ENCODE assay signal across 8 cellular contexts in genomic region chr16:67872631-67873434, GRCh38. TPM values are rescaled to one million over a fixed set of nuclear protein-coding genes. Genes with fewer than 3 reads are reported as not detected.
DNase-seq lines count a peak whose midpoint lies in the region; ATAC-seq and TF ChIP-seq lines count a peak whose summit lies in the region.

A gene with protein sequence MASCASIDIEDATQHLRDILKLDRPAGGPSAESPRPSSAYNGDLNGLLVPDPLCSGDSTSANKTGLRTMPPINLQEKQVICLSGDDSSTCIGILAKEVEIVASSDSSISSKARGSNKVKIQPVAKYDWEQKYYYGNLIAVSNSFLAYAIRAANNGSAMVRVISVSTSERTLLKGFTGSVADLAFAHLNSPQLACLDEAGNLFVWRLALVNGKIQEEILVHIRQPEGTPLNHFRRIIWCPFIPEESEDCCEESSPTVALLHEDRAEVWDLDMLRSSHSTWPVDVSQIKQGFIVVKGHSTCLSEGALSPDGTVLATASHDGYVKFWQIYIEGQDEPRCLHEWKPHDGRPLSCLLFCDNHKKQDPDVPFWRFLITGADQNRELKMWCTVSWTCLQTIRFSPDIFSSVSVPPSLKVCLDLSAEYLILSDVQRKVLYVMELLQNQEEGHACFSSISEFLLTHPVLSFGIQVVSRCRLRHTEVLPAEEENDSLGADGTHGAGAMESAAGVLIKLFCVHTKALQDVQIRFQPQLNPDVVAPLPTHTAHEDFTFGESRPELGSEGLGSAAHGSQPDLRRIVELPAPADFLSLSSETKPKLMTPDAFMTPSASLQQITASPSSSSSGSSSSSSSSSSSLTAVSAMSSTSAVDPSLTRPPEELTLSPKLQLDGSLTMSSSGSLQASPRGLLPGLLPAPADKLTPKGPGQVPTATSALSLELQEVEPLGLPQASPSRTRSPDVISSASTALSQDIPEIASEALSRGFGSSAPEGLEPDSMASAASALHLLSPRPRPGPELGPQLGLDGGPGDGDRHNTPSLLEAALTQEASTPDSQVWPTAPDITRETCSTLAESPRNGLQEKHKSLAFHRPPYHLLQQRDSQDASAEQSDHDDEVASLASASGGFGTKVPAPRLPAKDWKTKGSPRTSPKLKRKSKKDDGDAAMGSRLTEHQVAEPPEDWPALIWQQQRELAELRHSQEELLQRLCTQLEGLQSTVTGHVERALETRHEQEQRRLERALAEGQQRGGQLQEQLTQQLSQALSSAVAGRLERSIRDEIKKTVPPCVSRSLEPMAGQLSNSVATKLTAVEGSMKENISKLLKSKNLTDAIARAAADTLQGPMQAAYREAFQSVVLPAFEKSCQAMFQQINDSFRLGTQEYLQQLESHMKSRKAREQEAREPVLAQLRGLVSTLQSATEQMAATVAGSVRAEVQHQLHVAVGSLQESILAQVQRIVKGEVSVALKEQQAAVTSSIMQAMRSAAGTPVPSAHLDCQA (N-terminal part only) (plus strand): TSS chr16:67873052. CDS start chr16:67873262, 210 bp downstream.

- DNase-seq in CD4-positive, CD25-positive, alpha-beta regulatory T cell, result peak; percentile 81 to 90 (median 87)
- DNase-seq in RPMI7951 (ENCODE audit: low read depth), result peak; percentile 82
- DNase-seq in fibroblast of lung (ENCODE audit: low read depth in 2 of 2), result peak; percentile 79 to 80
- DNase-seq in naive thymus-derived CD4-positive, alpha-beta T cell, result peak; percentile 75 to 96 (median 83)

- no peaks in the 10 kb centered on the region for H4K20me1 ChIP-seq in fibroblast of lung (ENCODE audit: control insufficient read depth, extremely low read depth, insufficient read depth, low read length)

- intact Hi-C loops in naive thymus-derived CD4-positive, alpha-beta T cell (cut with micrococcal nuclease), result loop anchor here (1.0 to 5.0 kb wide), 13 partner anchors 20 to 352 kb away; partner anchors contain the start of genes NUTF2 (in 2 of the 2), RANBP10 (in 2 of the 2), THAP11 (in 2 of the 2) and TSNAXIP1 (in 2 of the 2)

- H3K27me3 ChIP-seq in CD4-positive, CD25-positive, alpha-beta regulatory T cell (ENCODE audit: control insufficient read depth, insufficient read depth, low read length), result no peaks in the 10 kb centered on the region
- H3K27me3 ChIP-seq in fibroblast of lung (ENCODE audit: control insufficient read depth, insufficient read depth, low read length), result no peaks in the 10 kb centered on the region
- H3K27me3 ChIP-seq in naive thymus-derived CD4-positive, alpha-beta T cell (ENCODE audit: control insufficient read depth in 2 of 2, insufficient read depth in 2 of 2, low read length in 2 of 2), result no peaks in the 10 kb centered on the region

- peak within 1 kb of the TSS; percentile 92 to 96 (median 93) for H3K4me3 Mint-ChIP-seq in CD4-positive, CD25-positive, alpha-beta regulatory T cell
- peak within 1 kb of the TSS; percentile 99 for H3K4me3 Mint-ChIP-seq in activated T-helper 17 cell treated with anti-CD3 and anti-CD28 coated beads, Interleukin-2, amount 50 U/mL, for 72 hours
- peak within 1 kb of the TSS; percentile 88 to 96 (median 94) for H3K4me3 Mint-ChIP-seq in naive thymus-derived CD4-positive, alpha-beta T cell
- H3K4me3 Mint-ChIP-seq in stimulated activated memory B cell treated with anti-CD40 and anti-IgM and Interleukin-4, amounts not matched to agents 10 μg/mL and 1 μg/mL and 100 μg/mL, for 72 hours, result peak within 1 kb of the TSS; percentile 95

- ATAC-seq in CD4-positive, CD25-positive, alpha-beta regulatory T cell (ENCODE audit: low read depth in 2 of 2), result peak; percentile 87 to 92
- ATAC-seq in GM19324 (IDR thresholded peaks at IDR 0.05; ENCODE audit: low FRiP score, unreplicated experiment), result peak; percentile 90
- ATAC-seq in HG03520 (IDR thresholded peaks at IDR 0.05; ENCODE audit: unreplicated experiment), result peak; percentile 66
- ATAC-seq in activated T-helper 17 cell treated with anti-CD3 and anti-CD28 coated beads, Interleukin-2, amount 50 U/mL, for 72 hours (replicated peaks), result peak; percentile 89
- peak; percentile 96 for ATAC-seq in naive thymus-derived CD4-positive, alpha-beta T cell
- peak; percentile 92 for ATAC-seq in stimulated activated memory B cell treated with anti-CD40 and anti-IgM and Interleukin-4, amounts not matched to agents 10 μg/mL and 1 μg/mL and 100 μg/mL, for 72 hours

- H3K4me1 Mint-ChIP-seq in CD4-positive, CD25-positive, alpha-beta regulatory T cell, result peaks cover 11 to 43% (median 24%) of the 10 kb centered on the region in 4 donors
- H3K4me1 Mint-ChIP-seq in activated T-helper 17 cell treated with anti-CD3 and anti-CD28 coated beads, Interleukin-2, amount 50 U/mL, for 72 hours, result peaks cover 16% of the 10 kb centered on the region
- peaks cover 25 to 41% (median 36%) of the 10 kb centered on the region in 7 donors for H3K4me1 Mint-ChIP-seq in naive thymus-derived CD4-positive, alpha-beta T cell
- H3K4me1 Mint-ChIP-seq in stimulated activated memory B cell treated with anti-CD40 and anti-IgM and Interleukin-4, amounts not matched to agents 10 μg/mL and 1 μg/mL and 100 μg/mL, for 72 hours, result peaks cover 36% of the 10 kb centered on the region

- no peaks in the 10 kb centered on the region for H3K27me3 Mint-ChIP-seq in CD4-positive, CD25-positive, alpha-beta regulatory T cell
- no peaks in the 10 kb centered on the region for H3K27me3 Mint-ChIP-seq in activated T-helper 17 cell treated with anti-CD3 and anti-CD28 coated beads, Interleukin-2, amount 50 U/mL, for 72 hours
- no peaks in the 10 kb centered on the region for H3K27me3 Mint-ChIP-seq in naive thymus-derived CD4-positive, alpha-beta T cell
- H3K27me3 Mint-ChIP-seq in stimulated activated memory B cell treated with anti-CD40 and anti-IgM and Interleukin-4, amounts not matched to agents 10 μg/mL and 1 μg/mL and 100 μg/mL, for 72 hours, result no peaks in the 10 kb centered on the region

- H3K36me3 Mint-ChIP-seq in CD4-positive, CD25-positive, alpha-beta regulatory T cell, result peaks cover 27% of the 10 kb centered on the region
- peaks cover 73% of the 10 kb centered on the region for H3K36me3 Mint-ChIP-seq in activated T-helper 17 cell treated with anti-CD3 and anti-CD28 coated beads, Interleukin-2, amount 50 U/mL, for 72 hours (ENCODE audit: low read depth)
- peaks cover 0 to 27% (median 4%) of the 10 kb centered on the region in 5 donors for H3K36me3 Mint-ChIP-seq in naive thymus-derived CD4-positive, alpha-beta T cell
- peaks cover 20% of the 10 kb centered on the region for H3K36me3 Mint-ChIP-seq in stimulated activated memory B cell treated with anti-CD40 and anti-IgM and Interleukin-4, amounts not matched to agents 10 μg/mL and 1 μg/mL and 100 μg/mL, for 72 hours

- peaks cover 36% of the 10 kb centered on the region for H3K4me1 ChIP-seq in CD4-positive, CD25-positive, alpha-beta regulatory T cell (ENCODE audit: control insufficient read depth, insufficient read depth, low read length, poor library complexity, severe bottlenecking)
- no peaks in the 10 kb centered on the region for H3K4me1 ChIP-seq in fibroblast of lung (ENCODE audit: control insufficient read depth, extremely low read depth, insufficient read depth, low read length)
- H3K4me1 ChIP-seq in naive thymus-derived CD4-positive, alpha-beta T cell (ENCODE audit: control insufficient read depth in 2 of 2, insufficient read depth in 2 of 2, low read length in 2 of 2), result peaks cover 19 to 30% of the 10 kb centered on the region in 2 donors

- peak within 1 kb of the TSS; percentile 98 for H3K4me2 ChIP-seq in fibroblast of lung (ENCODE audit: extremely low read depth, insufficient read depth, low read length)

- peaks cover 40% of the 10 kb centered on the region for H3K79me2 ChIP-seq in fibroblast of lung (ENCODE audit: control insufficient read depth, insufficient read depth, low read length)

- H3K9ac ChIP-seq in fibroblast of lung (ENCODE audit: insufficient read depth, low read length), result peak within 1 kb of the TSS; percentile 85

- H3K9me3 Mint-ChIP-seq in CD4-positive, CD25-positive, alpha-beta regulatory T cell, result no peaks in the 10 kb centered on the region
- H3K9me3 Mint-ChIP-seq in activated T-helper 17 cell treated with anti-CD3 and anti-CD28 coated beads, Interleukin-2, amount 50 U/mL, for 72 hours, result no peaks in the 10 kb centered on the region
- H3K9me3 Mint-ChIP-seq in naive thymus-derived CD4-positive, alpha-beta T cell, result no peaks in the 10 kb centered on the region
- no peaks in the 10 kb centered on the region for H3K9me3 Mint-ChIP-seq in stimulated activated memory B cell treated with anti-CD40 and anti-IgM and Interleukin-4, amounts not matched to agents 10 μg/mL and 1 μg/mL and 100 μg/mL, for 72 hours

- H3K9me3 ChIP-seq in CD4-positive, CD25-positive, alpha-beta regulatory T cell (ENCODE audit: control insufficient read depth in 2 of 2, low read length in 2 of 2), result no peaks in the 10 kb centered on the region
- H3K9me3 ChIP-seq in fibroblast of lung (ENCODE audit: control insufficient read depth, insufficient read depth, low read depth, low read length), result no peaks in the 10 kb centered on the region
- no peaks in the 10 kb centered on the region for H3K9me3 ChIP-seq in naive thymus-derived CD4-positive, alpha-beta T cell (ENCODE audit: control insufficient read depth in 2 of 3, low read length in 3 of 3)

- H3K27ac Mint-ChIP-seq in CD4-positive, CD25-positive, alpha-beta regulatory T cell, result peak within 1 kb of the TSS; percentile 90 to 93 (median 90)
- H3K27ac Mint-ChIP-seq in activated T-helper 17 cell treated with anti-CD3 and anti-CD28 coated beads, Interleukin-2, amount 50 U/mL, for 72 hours, result peak within 1 kb of the TSS; percentile 97
- H3K27ac Mint-ChIP-seq in naive thymus-derived CD4-positive, alpha-beta T cell, result peak within 1 kb of the TSS; percentile 90 to 97 (median 92)
- H3K27ac Mint-ChIP-seq in stimulated activated memory B cell treated with anti-CD40 and anti-IgM and Interleukin-4, amounts not matched to agents 10 μg/mL and 1 μg/mL and 100 μg/mL, for 72 hours, result peak within 1 kb of the TSS; percentile 89

- H2AFZ ChIP-seq in fibroblast of lung (ENCODE audit: low read length), result peak within 1 kb of the TSS; percentile 79

- peak within 1 kb of the TSS; percentile 82 for H3K27ac ChIP-seq in CD4-positive, CD25-positive, alpha-beta regulatory T cell (ENCODE audit: insufficient read depth, low read length, poor library complexity, severe bottlenecking)
- H3K27ac ChIP-seq in fibroblast of lung (ENCODE audit: insufficient read depth, low read length), result peak within 1 kb of the TSS; percentile 85
- peak within 1 kb of the TSS; percentile 91 for H3K27ac ChIP-seq in naive thymus-derived CD4-positive, alpha-beta T cell (ENCODE audit: low read depth, low read length)

- POLR2A ChIA-PET in naive thymus-derived CD4-positive, alpha-beta T cell (lab: Charles Lee), result interaction anchor here (0.6 to 2.8 kb wide), 10 partner anchors 9 to 1098 kb away, joined by 3 to 23 read pairs (median 4); partner anchors contain the start of genes CENPT, NUTF2, PSKH1 and PSMB10

- CTCF ChIA-PET in naive thymus-derived CD4-positive, alpha-beta T cell (lab: Charles Lee), result interaction anchor here (0.5 to 1.0 kb wide), 6 partner anchors 9 to 325 kb away, joined by 3 to 4 read pairs (median 3); no protein-coding TSS in a partner anchor

- no peak for TF ChIP-seq CTCF in fibroblast of lung (conservative IDR thresholded peaks at IDR 0.05 in 1 of 2, IDR thresholded peaks at IDR 0.05 in 1 of 2; ENCODE audit: low read depth in 1 of 2, low read length in 2 of 2)

- H3K4me3 ChIP-seq in CD4-positive, CD25-positive, alpha-beta regulatory T cell (ENCODE audit: low read depth, low read length), result peak within 1 kb of the TSS; percentile 92
- H3K4me3 ChIP-seq in fibroblast of lung (replicated peaks in 1 of 4; ENCODE audit: control extremely low read depth in 1 of 4, insufficient read depth in 1 of 4, low read depth in 3 of 4, low read length in 4 of 4), result peak within 1 kb of the TSS; percentile 90 to 96 (median 95)
- peak within 1 kb of the TSS; percentile 88 for H3K4me3 ChIP-seq in naive thymus-derived CD4-positive, alpha-beta T cell (ENCODE audit: low read length)

- peaks cover 37% of the 10 kb centered on the region for H3K36me3 ChIP-seq in CD4-positive, CD25-positive, alpha-beta regulatory T cell (ENCODE audit: control insufficient read depth, insufficient read depth, low read length)
- peaks cover 22% of the 10 kb centered on the region for H3K36me3 ChIP-seq in fibroblast of lung (ENCODE audit: control insufficient read depth, insufficient read depth, low read length)
- peaks cover 10 to 46% (median 13%) of the 10 kb centered on the region in 3 experiments for H3K36me3 ChIP-seq in naive thymus-derived CD4-positive, alpha-beta T cell (ENCODE audit: control insufficient read depth in 2 of 3, insufficient read depth in 3 of 3, low read length in 3 of 3)

RNA-seq across cellular contexts. Expression of the gene that starts here (rescaled TPM):
- total RNA-seq in CD4-positive, CD25-positive, alpha-beta regulatory T cell, result 103 TPM
- 10 to 100 TPM; 24.7 to 42.3 (median 33.8) TPM for polyA plus RNA-seq in CD4-positive, CD25-positive, alpha-beta regulatory T cell
- total RNA-seq in RPMI7951 (2014; rRNA removed; shearing (Covaris generic)), result 39.7 and 42.4 TPM in 2 replicates
- total RNA-seq in activated T-helper 17 cell treated with anti-CD3 and anti-CD28 coated beads, Interleukin-2, amount 50 U/mL, for 72 hours, result 100 to 1,000 TPM; 101 to 137 TPM
- 38.0 and 49.4 TPM in 2 replicates for total RNA-seq in fibroblast of lung
- polyA plus RNA-seq in fibroblast of lung, result 27.4 and 35.0 TPM in 2 replicates
- 25.6 and 41.0 TPM in 2 replicates for polyA plus RNA-seq in fibroblast of lung (2012)
- 195 and 406 TPM in 2 replicates for polyA minus RNA-seq in fibroblast of lung (ENCODE audit: low replicate concordance)
- 100 to 1,000 TPM; 103 to 166 (median 122) TPM for total RNA-seq in naive thymus-derived CD4-positive, alpha-beta T cell
- polyA plus RNA-seq in naive thymus-derived CD4-positive, alpha-beta T cell, result 10 to 100 TPM; 34.8 to 52.4 TPM

Comparison
In these comparisons a context has a peak if more than half of its experiments do, and no peak if none do; other contexts are left out.
1. Peak in every context shown above with its lines: DNase-seq, ATAC-seq, H3K4me3 ChIP-seq and H3K27ac ChIP-seq.